In genomic region chr13:113735750-113736149, GRCh38 we compare ENCODE assay signal across 17 cellular contexts. TPM values are rescaled to one million over a fixed set of nuclear protein-coding genes. Genes with fewer than 3 reads are reported as not detected.
DNase-seq lines count a peak whose midpoint lies in the region; ATAC-seq, FAIRE-seq and TF ChIP-seq lines count a peak whose summit lies in the region.
"Had no signal": no experiment of that assay in that cellular context is flagged by ENCODE, and none has a peak within 500 bp of the region (broad histone marks: within the 10 kb centered on the region; RNA-seq: fewer than 3 reads in every experiment).

No MANE protein-coding gene starts in this region.

- peaks cover 3% of the 10 kb centered on the region for H3K4me1 Mint-ChIP-seq in stimulated activated naive CD8-positive, alpha-beta T cell treated with anti-CD3 and anti-CD28 coated beads, Interleukin-15, amount 100 ng/mL, for 72 hours

- peaks cover 0 to 5% of the 10 kb centered on the region in 2 donors for H3K9me3 ChIP-seq in kidney (ENCODE audit: control insufficient read depth in 1 of 2, low read length in 2 of 2)

- H3K9ac ChIP-seq in kidney (ENCODE audit: low read length in 2 of 2) = no peak overlapping the region

- no peak overlapping the region for H3K4me3 Mint-ChIP-seq in stimulated activated naive CD8-positive, alpha-beta T cell treated with anti-CD3 and anti-CD28 coated beads, Interleukin-15, amount 100 ng/mL, for 72 hours
- H3K4me3 Mint-ChIP-seq: CD8-positive, alpha-beta T cell; H9 had no signal

- FAIRE-seq in kidney (lab: Jason Lieb, UNC) = no peak
- FAIRE-seq: D721Med, GM12892, HTR-8/SVneo had no signal

- intact Hi-C loops in kidney (cut with DNase I) (no loop called here), posterior vena cava (cut with DNase I) (no loop called here)

- no peaks in the 10 kb centered on the region for H3K4me1 ChIP-seq in kidney (ENCODE audit: control insufficient read depth in 1 of 2, insufficient read depth in 1 of 2, low read depth in 1 of 2, low read length in 2 of 2)

- no peaks in the 10 kb centered on the region for H3K36me3 ChIP-seq in kidney (ENCODE audit: control insufficient read depth in 1 of 2, insufficient read depth in 2 of 2, low read length in 2 of 2)

- peak; percentile 65 for ATAC-seq in stimulated activated naive CD8-positive, alpha-beta T cell treated with anti-CD3 and anti-CD28 coated beads, Interleukin-15, amount 100 ng/mL, for 72 hours
- ATAC-seq in stimulated activated naive CD8-positive, alpha-beta T cell treated with anti-CD3 and anti-CD28 coated beads, Interleukin-15, Interleukin-2, amounts not matched to agents 100 U/mL and 50 U/mL, for 24 hours = no peak
- ATAC-seq in GM21576 (IDR thresholded peaks at IDR 0.05; ENCODE audit: unreplicated experiment) = no peak
- ATAC-seq: CD8-positive, alpha-beta T cell had no signal

- H3K27me3 Mint-ChIP-seq in stimulated activated naive CD8-positive, alpha-beta T cell treated with anti-CD3 and anti-CD28 coated beads, Interleukin-15, amount 100 ng/mL, for 72 hours = peaks cover 30% of the 10 kb centered on the region

- H3K27ac Mint-ChIP-seq in stimulated activated naive CD8-positive, alpha-beta T cell treated with anti-CD3 and anti-CD28 coated beads, Interleukin-15, amount 100 ng/mL, for 72 hours = no peak overlapping the region
- H3K27ac Mint-ChIP-seq: CD8-positive, alpha-beta T cell; H9 had no signal

- TF ChIP-seq CTCF in kidney (IDR thresholded peaks at IDR 0.05; ENCODE audit: borderline replicate concordance, extremely low read depth, insufficient read depth) = no peak

- no peak overlapping the region for H3K27ac ChIP-seq in kidney (ENCODE audit: low read depth in 2 of 2, low read length in 2 of 2)

- H3K4me3 ChIP-seq in kidney (ENCODE audit: low read length in 2 of 2) = no peak overlapping the region

- H3K9me3 Mint-ChIP-seq in stimulated activated naive CD8-positive, alpha-beta T cell treated with anti-CD3 and anti-CD28 coated beads, Interleukin-15, amount 100 ng/mL, for 72 hours = no peaks in the 10 kb centered on the region
- H3K9me3 Mint-ChIP-seq: CD8-positive, alpha-beta T cell had no signal

- DNase-seq in stimulated activated naive CD8-positive, alpha-beta T cell treated with anti-CD3 and anti-CD28 coated beads, Interleukin-15, amount 100 ng/mL, for 72 hours = no peak
- no peak for DNase-seq in stimulated activated naive CD8-positive, alpha-beta T cell treated with anti-CD3 and anti-CD28 coated beads, Interleukin-15, Interleukin-2, amounts not matched to agents 100 U/mL and 50 U/mL, for 24 hours
- DNase-seq in kidney (peak; percentile 56), posterior vena cava (ENCODE audit: low spot score) (peak; percentile 74), inferior parietal cortex (ENCODE audit: extremely low spot score) (no peak)
- no peak for DNase-seq in activated effector memory CD4-positive, alpha-beta T cell treated with anti-CD3 and anti-CD28 coated beads, Interleukin-2, amount 50 U/mL, for 16 hours
- DNase-seq: ACHN; CD8-positive, alpha-beta T cell; COR-L47; DND-41; GDM1; GOT3; H9 had no signal

RNA-seq across cellular contexts. Expression of gene TMEM255B, which starts 23.3 kb away (rescaled TPM):
- total RNA-seq in kidney (29.3 TPM), posterior vena cava (10 to 100 TPM; 20.2 to 22.9 TPM)
- polyA plus RNA-seq in kidney (ENCODE audit: insufficient read depth, low read depth, low replicate concordance) = 11.9 TPM

Comparison
In these comparisons a context has a peak if more than half of its experiments do, and no peak if none do; other contexts are left out.
1. DNase-seq: peak in kidney (single experiment) and posterior vena cava (single experiment); none in stimulated activated naive CD8-positive, alpha-beta T cell treated with anti-CD3 and anti-CD28 coated beads, Interleukin-15, amount 100 ng/mL, for 72 hours (0 of 2), stimulated activated naive CD8-positive, alpha-beta T cell treated with anti-CD3 and anti-CD28 coated beads, Interleukin-15, Interleukin-2, amounts not matched to agents 100 U/mL and 50 U/mL, for 24 hours (single experiment), inferior parietal cortex (single experiment) and activated effector memory CD4-positive, alpha-beta T cell treated with anti-CD3 and anti-CD28 coated beads, Interleukin-2, amount 50 U/mL, for 16 hours (single experiment).